Comparison of ENCODE assay signal across 1 cellular context in the genomic region with DNA sequence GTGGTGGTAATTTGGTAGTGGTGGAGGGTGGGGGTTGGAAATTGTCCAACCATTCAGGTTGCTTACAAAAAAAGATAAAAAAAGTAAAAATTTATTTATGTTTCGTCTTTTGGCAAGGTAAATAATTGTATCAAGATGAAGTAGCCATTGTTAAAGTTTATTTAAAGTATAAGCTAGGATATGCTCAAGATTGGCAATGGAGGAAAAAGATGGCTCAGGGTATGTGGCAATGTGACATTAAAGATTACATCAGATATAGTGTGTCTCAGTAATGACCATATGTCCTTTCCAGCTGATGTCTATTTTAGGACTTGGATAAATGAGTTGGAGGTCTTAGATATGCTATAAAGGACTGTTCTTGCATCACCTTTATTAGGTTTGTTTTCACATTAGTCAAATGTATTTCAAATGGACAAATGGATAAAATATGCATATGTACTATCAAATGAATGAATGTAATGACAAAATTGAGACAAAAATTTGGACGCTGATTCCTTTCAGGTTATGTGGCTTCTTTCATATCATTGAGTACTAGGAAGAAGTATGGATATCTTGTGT.
TF ChIP-seq lines count a peak whose summit lies in the region.

No MANE protein-coding gene starts in this region.

TF ChIP-seq in K562, 482 proteins besides CTCF, POLR2A, EP300 and RAD21 (continued from another document and continues in another):
- TF ChIP-seq CCNT2 (IDR thresholded peaks at IDR 0.05; ENCODE audit: borderline replicate concordance, extremely low read depth, insufficient read length, low read depth, low read length) (no peak), OTX1 (CRISPR knock-in tag; IDR thresholded peaks at IDR 0.05) (no peak), SRSF7 (optimal IDR thresholded peaks at IDR 0.05; ENCODE audit: low read depth, low read length) (no peak), ELF4 (CRISPR knock-in tag; IDR thresholded peaks at IDR 0.05) (no peak), KLF10 (CRISPR knock-in tag; IDR thresholded peaks at IDR 0.05) (no peak), SMAD1 (IDR thresholded peaks at IDR 0.05; ENCODE audit: low read depth, low read length, partially characterized antibody) (no peak), PTTG1 (tag; IDR thresholded peaks at IDR 0.05; ENCODE audit: low read depth) (peak; percentile 52; the same call in 1 of the 2 replicates), ZNF707 (CRISPR knock-in tag; conservative IDR thresholded peaks at IDR 0.05) (no peak), SREBF2 (CRISPR knock-in tag; IDR thresholded peaks at IDR 0.05) (no peak), TOE1 (IDR thresholded peaks at IDR 0.05; ENCODE audit: borderline replicate concordance) (no peak), TOE1 (CRISPR knock-in tag; IDR thresholded peaks at IDR 0.05; ENCODE audit: borderline replicate concordance, low read depth) (no peak), ZNF766 (CRISPR knock-in tag; conservative IDR thresholded peaks at IDR 0.05) (peak; percentile 61), L3MBTL2 (IDR thresholded peaks at IDR 0.05) (peak; percentile 54; the same call in 1 of the 2 replicates), KLF13 (tag; IDR thresholded peaks at IDR 0.05; ENCODE audit: borderline replicate concordance, low read depth) (no peak), NR2C1 (IDR thresholded peaks at IDR 0.05) (no peak; the same call in 1 of the 2 replicates), NR2C1 (tag; IDR thresholded peaks at IDR 0.05) (peak; percentile 56), TEAD4 (IDR thresholded peaks at IDR 0.05; ENCODE audit: low read length) (peak; percentile 62; the same call in 1 of the 2 replicates), TEAD4 (CRISPR knock-in tag; IDR thresholded peaks at IDR 0.05; ENCODE audit: borderline replicate concordance) (no peak), RBBP5 (IDR thresholded peaks at IDR 0.05; ENCODE audit: borderline replicate concordance, insufficient read depth, low read length, poor library complexity, severe bottlenecking) (no peak), MCM2 (IDR thresholded peaks at IDR 0.05; ENCODE audit: low read depth) (no peak), THRAP3 (IDR thresholded peaks at IDR 0.05; ENCODE audit: borderline replicate concordance) (peak; percentile 73; the same call in 1 of the 2 replicates), RAD51 (IDR thresholded peaks at IDR 0.05; ENCODE audit: borderline replicate concordance, low read depth) (no peak), NCOA4 (IDR thresholded peaks at IDR 0.05; ENCODE audit: partially characterized antibody) (no peak), ZNF436 (CRISPR knock-in tag; IDR thresholded peaks at IDR 0.05) (no peak), ERF (CRISPR knock-in tag; IDR thresholded peaks at IDR 0.05) (no peak), POLR3G (IDR thresholded peaks at IDR 0.05; ENCODE audit: extremely low read depth, insufficient read length, insufficient replicate concordance) (no peak), CBX3 (IDR thresholded peaks at IDR 0.05; ENCODE audit: borderline replicate concordance in 1 of 2, low read length in 2 of 2) (no peak), TRIM28 (IDR thresholded peaks at IDR 0.05) (0 out of 2 replicates have a peak, but pooled peaks have one; percentile 36), KLF1 (tag; IDR thresholded peaks at IDR 0.05) (no peak), ZNF282 (CRISPR knock-in tag; IDR thresholded peaks at IDR 0.05) (no peak), KAT7 (CRISPR knock-in tag; IDR thresholded peaks at IDR 0.05; ENCODE audit: borderline replicate concordance) (peak; percentile 48; the same call in 1 of the 2 replicates), ZNF143 (CRISPR knock-in tag; IDR thresholded peaks at IDR 0.05) (no peak), NFXL1 (CRISPR knock-in tag; IDR thresholded peaks at IDR 0.05) (no peak), ZNF75A (CRISPR knock-in tag; IDR thresholded peaks at IDR 0.05) (no peak), STAT5A (IDR thresholded peaks at IDR 0.05; ENCODE audit: borderline replicate concordance, low read length) (peak; percentile 57), HSF4 (CRISPR knock-in tag; IDR thresholded peaks at IDR 0.05; ENCODE audit: borderline replicate concordance) (peak; percentile 34; the same call in 1 of the 2 replicates)
- TF ChIP-seq, protein P1, sequence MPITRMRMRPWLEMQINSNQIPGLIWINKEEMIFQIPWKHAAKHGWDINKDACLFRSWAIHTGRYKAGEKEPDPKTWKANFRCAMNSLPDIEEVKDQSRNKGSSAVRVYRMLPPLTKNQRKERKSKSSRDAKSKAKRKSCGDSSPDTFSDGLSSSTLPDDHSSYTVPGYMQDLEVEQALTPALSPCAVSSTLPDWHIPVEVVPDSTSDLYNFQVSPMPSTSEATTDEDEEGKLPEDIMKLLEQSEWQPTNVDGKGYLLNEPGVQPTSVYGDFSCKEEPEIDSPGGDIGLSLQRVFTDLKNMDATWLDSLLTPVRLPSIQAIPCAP (CRISPR knock-in tag; IDR thresholded peaks at IDR 0.05; ENCODE audit: borderline replicate concordance), result no peak
- TF ChIP-seq, protein P2, sequence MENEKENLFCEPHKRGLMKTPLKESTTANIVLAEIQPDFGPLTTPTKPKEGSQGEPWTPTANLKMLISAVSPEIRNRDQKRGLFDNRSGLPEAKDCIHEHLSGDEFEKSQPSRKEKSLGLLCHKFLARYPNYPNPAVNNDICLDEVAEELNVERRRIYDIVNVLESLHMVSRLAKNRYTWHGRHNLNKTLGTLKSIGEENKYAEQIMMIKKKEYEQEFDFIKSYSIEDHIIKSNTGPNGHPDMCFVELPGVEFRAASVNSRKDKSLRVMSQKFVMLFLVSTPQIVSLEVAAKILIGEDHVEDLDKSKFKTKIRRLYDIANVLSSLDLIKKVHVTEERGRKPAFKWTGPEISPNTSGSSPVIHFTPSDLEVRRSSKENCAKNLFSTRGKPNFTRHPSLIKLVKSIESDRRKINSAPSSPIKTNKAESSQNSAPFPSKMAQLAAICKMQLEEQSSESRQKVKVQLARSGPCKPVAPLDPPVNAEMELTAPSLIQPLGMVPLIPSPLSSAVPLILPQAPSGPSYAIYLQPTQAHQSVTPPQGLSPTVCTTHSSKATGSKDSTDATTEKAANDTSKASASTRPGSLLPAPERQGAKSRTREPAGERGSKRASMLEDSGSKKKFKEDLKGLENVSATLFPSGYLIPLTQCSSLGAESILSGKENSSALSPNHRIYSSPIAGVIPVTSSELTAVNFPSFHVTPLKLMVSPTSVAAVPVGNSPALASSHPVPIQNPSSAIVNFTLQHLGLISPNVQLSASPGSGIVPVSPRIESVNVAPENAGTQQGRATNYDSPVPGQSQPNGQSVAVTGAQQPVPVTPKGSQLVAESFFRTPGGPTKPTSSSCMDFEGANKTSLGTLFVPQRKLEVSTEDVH (IDR thresholded peaks at IDR 0.05; ENCODE audit: low read depth, partially characterized antibody), result no peak
- TF ChIP-seq, protein P3, sequence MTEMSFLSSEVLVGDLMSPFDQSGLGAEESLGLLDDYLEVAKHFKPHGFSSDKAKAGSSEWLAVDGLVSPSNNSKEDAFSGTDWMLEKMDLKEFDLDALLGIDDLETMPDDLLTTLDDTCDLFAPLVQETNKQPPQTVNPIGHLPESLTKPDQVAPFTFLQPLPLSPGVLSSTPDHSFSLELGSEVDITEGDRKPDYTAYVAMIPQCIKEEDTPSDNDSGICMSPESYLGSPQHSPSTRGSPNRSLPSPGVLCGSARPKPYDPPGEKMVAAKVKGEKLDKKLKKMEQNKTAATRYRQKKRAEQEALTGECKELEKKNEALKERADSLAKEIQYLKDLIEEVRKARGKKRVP (CRISPR knock-in tag; IDR thresholded peaks at IDR 0.05), result peak; percentile 77
- TF ChIP-seq, protein P4, sequence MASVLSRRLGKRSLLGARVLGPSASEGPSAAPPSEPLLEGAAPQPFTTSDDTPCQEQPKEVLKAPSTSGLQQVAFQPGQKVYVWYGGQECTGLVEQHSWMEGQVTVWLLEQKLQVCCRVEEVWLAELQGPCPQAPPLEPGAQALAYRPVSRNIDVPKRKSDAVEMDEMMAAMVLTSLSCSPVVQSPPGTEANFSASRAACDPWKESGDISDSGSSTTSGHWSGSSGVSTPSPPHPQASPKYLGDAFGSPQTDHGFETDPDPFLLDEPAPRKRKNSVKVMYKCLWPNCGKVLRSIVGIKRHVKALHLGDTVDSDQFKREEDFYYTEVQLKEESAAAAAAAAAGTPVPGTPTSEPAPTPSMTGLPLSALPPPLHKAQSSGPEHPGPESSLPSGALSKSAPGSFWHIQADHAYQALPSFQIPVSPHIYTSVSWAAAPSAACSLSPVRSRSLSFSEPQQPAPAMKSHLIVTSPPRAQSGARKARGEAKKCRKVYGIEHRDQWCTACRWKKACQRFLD (CRISPR knock-in tag; IDR thresholded peaks at IDR 0.05), result peak; percentile 79
- TF ChIP-seq, protein P5, sequence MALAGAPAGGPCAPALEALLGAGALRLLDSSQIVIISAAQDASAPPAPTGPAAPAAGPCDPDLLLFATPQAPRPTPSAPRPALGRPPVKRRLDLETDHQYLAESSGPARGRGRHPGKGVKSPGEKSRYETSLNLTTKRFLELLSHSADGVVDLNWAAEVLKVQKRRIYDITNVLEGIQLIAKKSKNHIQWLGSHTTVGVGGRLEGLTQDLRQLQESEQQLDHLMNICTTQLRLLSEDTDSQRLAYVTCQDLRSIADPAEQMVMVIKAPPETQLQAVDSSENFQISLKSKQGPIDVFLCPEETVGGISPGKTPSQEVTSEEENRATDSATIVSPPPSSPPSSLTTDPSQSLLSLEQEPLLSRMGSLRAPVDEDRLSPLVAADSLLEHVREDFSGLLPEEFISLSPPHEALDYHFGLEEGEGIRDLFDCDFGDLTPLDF (CRISPR knock-in tag; IDR thresholded peaks at IDR 0.05), result no peak
- TF ChIP-seq, protein P6, sequence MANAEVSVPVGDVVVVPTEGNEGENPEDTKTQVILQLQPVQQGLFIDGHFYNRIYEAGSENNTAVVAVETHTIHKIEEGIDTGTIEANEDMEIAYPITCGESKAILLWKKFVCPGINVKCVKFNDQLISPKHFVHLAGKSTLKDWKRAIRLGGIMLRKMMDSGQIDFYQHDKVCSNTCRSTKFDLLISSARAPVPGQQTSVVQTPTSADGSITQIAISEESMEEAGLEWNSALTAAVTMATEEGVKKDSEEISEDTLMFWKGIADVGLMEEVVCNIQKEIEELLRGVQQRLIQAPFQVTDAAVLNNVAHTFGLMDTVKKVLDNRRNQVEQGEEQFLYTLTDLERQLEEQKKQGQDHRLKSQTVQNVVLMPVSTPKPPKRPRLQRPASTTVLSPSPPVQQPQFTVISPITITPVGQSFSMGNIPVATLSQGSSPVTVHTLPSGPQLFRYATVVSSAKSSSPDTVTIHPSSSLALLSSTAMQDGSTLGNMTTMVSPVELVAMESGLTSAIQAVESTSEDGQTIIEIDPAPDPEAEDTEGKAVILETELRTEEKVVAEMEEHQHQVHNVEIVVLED (CRISPR knock-in tag; IDR thresholded peaks at IDR 0.05), result no peak
- TF ChIP-seq, protein P7, sequence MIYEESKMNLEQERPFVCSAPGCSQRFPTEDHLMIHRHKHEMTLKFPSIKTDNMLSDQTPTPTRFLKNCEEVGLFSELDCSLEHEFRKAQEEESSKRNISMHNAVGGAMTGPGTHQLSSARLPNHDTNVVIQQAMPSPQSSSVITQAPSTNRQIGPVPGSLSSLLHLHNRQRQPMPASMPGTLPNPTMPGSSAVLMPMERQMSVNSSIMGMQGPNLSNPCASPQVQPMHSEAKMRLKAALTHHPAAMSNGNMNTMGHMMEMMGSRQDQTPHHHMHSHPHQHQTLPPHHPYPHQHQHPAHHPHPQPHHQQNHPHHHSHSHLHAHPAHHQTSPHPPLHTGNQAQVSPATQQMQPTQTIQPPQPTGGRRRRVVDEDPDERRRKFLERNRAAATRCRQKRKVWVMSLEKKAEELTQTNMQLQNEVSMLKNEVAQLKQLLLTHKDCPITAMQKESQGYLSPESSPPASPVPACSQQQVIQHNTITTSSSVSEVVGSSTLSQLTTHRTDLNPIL (CRISPR knock-in tag; IDR thresholded peaks at IDR 0.05), result peak; percentile 76; the same call in 1 of the 2 replicates
- TF ChIP-seq, protein P8, sequence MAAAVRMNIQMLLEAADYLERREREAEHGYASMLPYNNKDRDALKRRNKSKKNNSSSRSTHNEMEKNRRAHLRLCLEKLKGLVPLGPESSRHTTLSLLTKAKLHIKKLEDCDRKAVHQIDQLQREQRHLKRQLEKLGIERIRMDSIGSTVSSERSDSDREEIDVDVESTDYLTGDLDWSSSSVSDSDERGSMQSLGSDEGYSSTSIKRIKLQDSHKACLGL (CRISPR knock-in tag; IDR thresholded peaks at IDR 0.05; ENCODE audit: borderline replicate concordance, poor library complexity, severe bottlenecking), result no peak
- TF ChIP-seq, protein P9, sequence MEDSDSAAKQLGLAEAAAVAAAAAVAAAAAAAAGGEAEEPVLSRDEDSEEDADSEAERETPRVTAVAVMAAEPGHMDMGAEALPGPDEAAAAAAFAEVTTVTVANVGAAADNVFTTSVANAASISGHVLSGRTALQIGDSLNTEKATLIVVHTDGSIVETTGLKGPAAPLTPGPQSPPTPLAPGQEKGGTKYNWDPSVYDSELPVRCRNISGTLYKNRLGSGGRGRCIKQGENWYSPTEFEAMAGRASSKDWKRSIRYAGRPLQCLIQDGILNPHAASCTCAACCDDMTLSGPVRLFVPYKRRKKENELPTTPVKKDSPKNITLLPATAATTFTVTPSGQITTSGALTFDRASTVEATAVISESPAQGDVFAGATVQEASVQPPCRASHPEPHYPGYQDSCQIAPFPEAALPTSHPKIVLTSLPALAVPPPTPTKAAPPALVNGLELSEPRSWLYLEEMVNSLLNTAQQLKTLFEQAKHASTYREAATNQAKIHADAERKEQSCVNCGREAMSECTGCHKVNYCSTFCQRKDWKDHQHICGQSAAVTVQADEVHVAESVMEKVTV (CRISPR knock-in tag; IDR thresholded peaks at IDR 0.05), result no peak
- TF ChIP-seq, protein P10, sequence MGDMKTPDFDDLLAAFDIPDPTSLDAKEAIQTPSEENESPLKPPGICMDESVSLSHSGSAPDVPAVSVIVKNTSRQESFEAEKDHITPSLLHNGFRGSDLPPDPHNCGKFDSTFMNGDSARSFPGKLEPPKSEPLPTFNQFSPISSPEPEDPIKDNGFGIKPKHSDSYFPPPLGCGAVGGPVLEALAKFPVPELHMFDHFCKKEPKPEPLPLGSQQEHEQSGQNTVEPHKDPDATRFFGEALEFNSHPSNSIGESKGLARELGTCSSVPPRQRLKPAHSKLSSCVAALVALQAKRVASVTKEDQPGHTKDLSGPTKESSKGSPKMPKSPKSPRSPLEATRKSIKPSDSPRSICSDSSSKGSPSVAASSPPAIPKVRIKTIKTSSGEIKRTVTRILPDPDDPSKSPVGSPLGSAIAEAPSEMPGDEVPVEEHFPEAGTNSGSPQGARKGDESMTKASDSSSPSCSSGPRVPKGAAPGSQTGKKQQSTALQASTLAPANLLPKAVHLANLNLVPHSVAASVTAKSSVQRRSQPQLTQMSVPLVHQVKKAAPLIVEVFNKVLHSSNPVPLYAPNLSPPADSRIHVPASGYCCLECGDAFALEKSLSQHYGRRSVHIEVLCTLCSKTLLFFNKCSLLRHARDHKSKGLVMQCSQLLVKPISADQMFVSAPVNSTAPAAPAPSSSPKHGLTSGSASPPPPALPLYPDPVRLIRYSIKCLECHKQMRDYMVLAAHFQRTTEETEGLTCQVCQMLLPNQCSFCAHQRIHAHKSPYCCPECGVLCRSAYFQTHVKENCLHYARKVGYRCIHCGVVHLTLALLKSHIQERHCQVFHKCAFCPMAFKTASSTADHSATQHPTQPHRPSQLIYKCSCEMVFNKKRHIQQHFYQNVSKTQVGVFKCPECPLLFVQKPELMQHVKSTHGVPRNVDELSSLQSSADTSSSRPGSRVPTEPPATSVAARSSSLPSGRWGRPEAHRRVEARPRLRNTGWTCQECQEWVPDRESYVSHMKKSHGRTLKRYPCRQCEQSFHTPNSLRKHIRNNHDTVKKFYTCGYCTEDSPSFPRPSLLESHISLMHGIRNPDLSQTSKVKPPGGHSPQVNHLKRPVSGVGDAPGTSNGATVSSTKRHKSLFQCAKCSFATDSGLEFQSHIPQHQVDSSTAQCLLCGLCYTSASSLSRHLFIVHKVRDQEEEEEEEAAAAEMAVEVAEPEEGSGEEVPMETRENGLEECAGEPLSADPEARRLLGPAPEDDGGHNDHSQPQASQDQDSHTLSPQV (IDR thresholded peaks at IDR 0.05), result peak; percentile 91
